Comparison of ENCODE assay signal across 15 cellular contexts in genomic region chr20:41654292-41654691, GRCh38. TPM values are rescaled to one million over a fixed set of nuclear protein-coding genes. Genes with fewer than 3 reads are reported as not detected.
DNase-seq lines count a peak whose midpoint lies in the region; ATAC-seq and TF ChIP-seq lines count a peak whose summit lies in the region.
"Had no signal": no experiment of that assay in that cellular context is flagged by ENCODE, and none has a peak within 500 bp of the region (broad histone marks: within the 10 kb centered on the region; RNA-seq: fewer than 3 reads in every experiment).

No MANE protein-coding gene starts in this region.

- H2AFZ ChIP-seq in neural cell (ENCODE audit: low read depth, low read length) = peak overlapping the region; percentile 89

- DNase-seq in DMS79 treated with DMSO at 0.1 percent for 48 hours (lab: John Stamatoyannopoulos, UW) = peak; percentile 60
- peak; percentile 98 for DNase-seq in NCI-H2029 (lab: John Stamatoyannopoulos, UW)
- peak; percentile 72 for DNase-seq in NCI-H69 (lab: John Stamatoyannopoulos, UW)
- DNase-seq in activated T-helper 1 cell treated with anti-CD3 and anti-CD28 coated beads, Interleukin-12 subunit alpha, Interleukin-12 subunit beta, Interleukin-2, Interleukin-4 antibody, amounts not matched to agents 30 ng/mL and 10 ng/mL and 1 ng/mL, durations not matched to agents 14 hours and 24 hours and 36 hours (ENCODE audit: low spot score) = no peak
- no peak for DNase-seq in T-helper 17 cell
- no peak for DNase-seq in LoVo (ENCODE audit: low spot score)
- DNase-seq: activated CD4-positive, alpha-beta T cell treated with anti-CD3 and anti-CD28 coated beads, Interleukin-2, amount 50 U/mL, for 4 hours; activated naive CD8-positive, alpha-beta T cell treated with anti-CD3 and anti-CD28 coated beads, Interleukin-2, amount 50 U/mL, for 24 hours; activated T-cell treated with anti-CD3 and anti-CD28 coated beads, Interleukin-2, amount 50 U/mL, for 24 hours; foreskin keratinocyte; natural killer cell; SIG-M5 had no signal

- no peaks in the 10 kb centered on the region for H3K36me3 Mint-ChIP-seq in activated T-helper 1 cell treated with anti-CD3 and anti-CD28 coated beads, Interleukin-12 subunit alpha, Interleukin-12 subunit beta, Interleukin-2, Interleukin-4 antibody, amounts not matched to agents 30 ng/mL and 10 ng/mL and 1 ng/mL, durations not matched to agents 14 hours and 24 hours and 36 hours (ENCODE audit: low read depth)
- peaks cover 2% of the 10 kb centered on the region for H3K36me3 Mint-ChIP-seq in T-helper 17 cell (ENCODE audit: low read depth)
- H3K36me3 Mint-ChIP-seq: natural killer cell had no signal

- no peaks in the 10 kb centered on the region for H3K27me3 ChIP-seq in neural cell (ENCODE audit: insufficient read depth, low read depth, low read length)
- H3K27me3 ChIP-seq: foreskin keratinocyte, right atrium auricular region had no signal

- peak; percentile 27 for TF ChIP-seq RAD21 in neural cell (conservative IDR thresholded peaks at IDR 0.05)

- TF ChIP-seq CTCF in neural cell (IDR thresholded peaks at IDR 0.05; ENCODE audit: poor library complexity, severe bottlenecking) = no peak

- H3K9me3 ChIP-seq in neural cell (ENCODE audit: low read length) (no peaks in the 10 kb centered on the region), T-helper 17 cell (ENCODE audit: control insufficient read depth, low read length, poor library complexity, severe bottlenecking) (no peaks in the 10 kb centered on the region)
- H3K9me3 ChIP-seq: right atrium auricular region had no signal

- no peaks in the 10 kb centered on the region for H3K9me3 Mint-ChIP-seq in activated T-helper 1 cell treated with anti-CD3 and anti-CD28 coated beads, Interleukin-12 subunit alpha, Interleukin-12 subunit beta, Interleukin-2, Interleukin-4 antibody, amounts not matched to agents 30 ng/mL and 10 ng/mL and 1 ng/mL, durations not matched to agents 14 hours and 24 hours and 36 hours
- H3K9me3 Mint-ChIP-seq: activated naive CD8-positive, alpha-beta T cell treated with anti-CD3 and anti-CD28 coated beads, Interleukin-2, amount 50 U/mL, for 24 hours; activated T-cell treated with anti-CD3 and anti-CD28 coated beads, Interleukin-2, amount 50 U/mL, for 24 hours; natural killer cell had no signal

- no peaks in the 10 kb centered on the region for H3K36me3 ChIP-seq in neural cell (ENCODE audit: insufficient read depth, low read length)
- H3K36me3 ChIP-seq: right atrium auricular region had no signal

- peak overlapping the region; percentile 79 for H3K4me2 ChIP-seq in neural cell (ENCODE audit: low read length)

- H3K79me2 ChIP-seq in neural cell (replicated peaks; ENCODE audit: insufficient read depth, low read length) = no peaks in the 10 kb centered on the region

- H3K9me2 ChIP-seq in neural cell (ENCODE audit: insufficient read depth, low read length) = no peaks in the 10 kb centered on the region

- H3K4me3 Mint-ChIP-seq in activated T-helper 1 cell treated with anti-CD3 and anti-CD28 coated beads, Interleukin-12 subunit alpha, Interleukin-12 subunit beta, Interleukin-2, Interleukin-4 antibody, amounts not matched to agents 30 ng/mL and 10 ng/mL and 1 ng/mL, durations not matched to agents 14 hours and 24 hours and 36 hours = no peak overlapping the region
- no peak overlapping the region for H3K4me3 Mint-ChIP-seq in T-helper 17 cell
- H3K4me3 Mint-ChIP-seq: activated naive CD8-positive, alpha-beta T cell treated with anti-CD3 and anti-CD28 coated beads, Interleukin-2, amount 50 U/mL, for 24 hours; activated T-cell treated with anti-CD3 and anti-CD28 coated beads, Interleukin-2, amount 50 U/mL, for 24 hours; natural killer cell had no signal

- H3K4me3 ChIP-seq in neural cell (ENCODE audit: low read length) = peak overlapping the region; percentile 51
- H3K4me3 ChIP-seq: right atrium auricular region had no signal

- H4K20me1 ChIP-seq in neural cell (ENCODE audit: insufficient read depth) = no peaks in the 10 kb centered on the region

- TF ChIP-seq EP300 in neural cell (conservative IDR thresholded peaks at IDR 0.05; ENCODE audit: poor library complexity, severe bottlenecking) = peak; percentile 74

- no peaks in the 10 kb centered on the region for H3K4me1 Mint-ChIP-seq in activated T-helper 1 cell treated with anti-CD3 and anti-CD28 coated beads, Interleukin-12 subunit alpha, Interleukin-12 subunit beta, Interleukin-2, Interleukin-4 antibody, amounts not matched to agents 30 ng/mL and 10 ng/mL and 1 ng/mL, durations not matched to agents 14 hours and 24 hours and 36 hours (ENCODE audit: low read depth)
- H3K4me1 Mint-ChIP-seq in T-helper 17 cell = peaks cover 6% of the 10 kb centered on the region
- H3K4me1 Mint-ChIP-seq: activated naive CD8-positive, alpha-beta T cell treated with anti-CD3 and anti-CD28 coated beads, Interleukin-2, amount 50 U/mL, for 24 hours had no signal

- peak overlapping the region; percentile 57 for H3K9ac ChIP-seq in neural cell (ENCODE audit: low read length)

- H3K27ac Mint-ChIP-seq in activated T-helper 1 cell treated with anti-CD3 and anti-CD28 coated beads, Interleukin-12 subunit alpha, Interleukin-12 subunit beta, Interleukin-2, Interleukin-4 antibody, amounts not matched to agents 30 ng/mL and 10 ng/mL and 1 ng/mL, durations not matched to agents 14 hours and 24 hours and 36 hours = no peak overlapping the region
- H3K27ac Mint-ChIP-seq in T-helper 17 cell = no peak overlapping the region
- H3K27ac Mint-ChIP-seq: activated naive CD8-positive, alpha-beta T cell treated with anti-CD3 and anti-CD28 coated beads, Interleukin-2, amount 50 U/mL, for 24 hours; activated T-cell treated with anti-CD3 and anti-CD28 coated beads, Interleukin-2, amount 50 U/mL, for 24 hours; natural killer cell had no signal

- H3F3A ChIP-seq in neural cell (ENCODE audit: insufficient read depth, low read length, poor library complexity, severe bottlenecking) = no peaks in the 10 kb centered on the region

- peaks cover 3% of the 10 kb centered on the region for H3K27me3 Mint-ChIP-seq in activated T-helper 1 cell treated with anti-CD3 and anti-CD28 coated beads, Interleukin-12 subunit alpha, Interleukin-12 subunit beta, Interleukin-2, Interleukin-4 antibody, amounts not matched to agents 30 ng/mL and 10 ng/mL and 1 ng/mL, durations not matched to agents 14 hours and 24 hours and 36 hours (ENCODE audit: insufficient read depth)
- H3K27me3 Mint-ChIP-seq in T-helper 17 cell = peaks cover 13% of the 10 kb centered on the region

- intact Hi-C loops in activated T-helper 1 cell treated with anti-CD3 and anti-CD28 coated beads, Interleukin-12 subunit alpha, Interleukin-12 subunit beta, Interleukin-2, Interleukin-4 antibody, amounts not matched to agents 30 ng/mL and 10 ng/mL and 1 ng/mL, durations not matched to agents 14 hours and 24 hours and 36 hours (cut with micrococcal nuclease) = no loop called here

- ATAC-seq in T-helper 17 cell (no peak), HG02763 (IDR thresholded peaks at IDR 0.05; ENCODE audit: unreplicated experiment) (no peak)
- ATAC-seq: activated naive CD8-positive, alpha-beta T cell treated with anti-CD3 and anti-CD28 coated beads, Interleukin-2, amount 50 U/mL, for 24 hours; natural killer cell had no signal

- H3K27ac ChIP-seq in neural cell (ENCODE audit: low read length) = peak overlapping the region; percentile 89
- H3K27ac ChIP-seq: foreskin keratinocyte, right atrium auricular region had no signal

TF ChIP-seq in neural cell, 6 proteins besides CTCF, POLR2A, EP300 and RAD21:
- TF ChIP-seq SMC3 (conservative IDR thresholded peaks at IDR 0.05; ENCODE audit: poor library complexity) = peak; percentile 35
- no peak for TF ChIP-seq MXI1 (conservative IDR thresholded peaks at IDR 0.05; ENCODE audit: poor library complexity, severe bottlenecking)
- no peak for TF ChIP-seq EZH2 (IDR thresholded peaks at IDR 0.05; ENCODE audit: borderline replicate concordance, insufficient read depth, low read length, poor library complexity, severe bottlenecking)
- TF ChIP-seq TAF1 (IDR thresholded peaks at IDR 0.05; ENCODE audit: low read depth) = no peak
- peak; percentile 54 for TF ChIP-seq POLR2AphosphoS5 (IDR thresholded peaks at IDR 0.05)
- no peak for TF ChIP-seq REST (IDR thresholded peaks at IDR 0.05; ENCODE audit: borderline replicate concordance)

RNA-seq across cellular contexts. Expression of gene CHD6, which starts 36.1 kb away (rescaled TPM):
- 20.2 and 22.9 TPM in 2 replicates for polyA plus RNA-seq in neural cell
- 86.9 and 102 TPM in 2 replicates for polyA minus RNA-seq in neural cell
- 34.3 and 36.8 TPM in 2 replicates for total RNA-seq in activated T-helper 1 cell treated with anti-CD3 and anti-CD28 coated beads, Interleukin-12 subunit alpha, Interleukin-12 subunit beta, Interleukin-2, Interleukin-4 antibody, amounts not matched to agents 30 ng/mL and 10 ng/mL and 1 ng/mL, durations not matched to agents 14 hours and 24 hours and 36 hours
- 10 to 100 TPM; 83.3 to 87.0 TPM for total RNA-seq in T-helper 17 cell

Comparison
In these comparisons a context has a peak if more than half of its experiments do, and no peak if none do; other contexts are left out.
1. DNase-seq: peak in DMS79 treated with DMSO at 0.1 percent for 48 hours (single experiment), NCI-H2029 (single experiment) and NCI-H69 (single experiment); none in activated T-helper 1 cell treated with anti-CD3 and anti-CD28 coated beads, Interleukin-12 subunit alpha, Interleukin-12 subunit beta, Interleukin-2, Interleukin-4 antibody, amounts not matched to agents 30 ng/mL and 10 ng/mL and 1 ng/mL, durations not matched to agents 14 hours and 24 hours and 36 hours (single experiment), T-helper 17 cell (0 of 3) and LoVo (single experiment).